ENCODE assay signal across 9 cellular contexts in genomic region chr13:111360452-111360851, GRCh38. TPM values are rescaled to one million over a fixed set of nuclear protein-coding genes. Genes with fewer than 3 reads are reported as not detected.
"Had no signal": no experiment of that assay in that cellular context is flagged by ENCODE, and none has a peak within 500 bp of the region (broad histone marks: within the 10 kb centered on the region; RNA-seq: fewer than 3 reads in every experiment).

No MANE protein-coding gene starts in this region.

- FAIRE-seq: HTR-8/SVneo, K562 had no signal

- H3K4me3 Mint-ChIP-seq: H9 had no signal

- DNase-seq: GM23248, GOT3, H9, HCEC 1CT, IMR-90 had no signal

- H3K27ac ChIP-seq: GM23248 had no signal

- H3K9me3 Mint-ChIP-seq: H9 had no signal

- H3K4me3 ChIP-seq: GM23248, K562 had no signal

- ATAC-seq: K562 had no signal

RNA-seq across cellular contexts. Expression of gene TEX29, which starts 40.0 kb away (rescaled TPM):
- total RNA-seq: GM23248, H4, HT-29, IMR-90, K562 had no signal
